In the genomic region with DNA sequence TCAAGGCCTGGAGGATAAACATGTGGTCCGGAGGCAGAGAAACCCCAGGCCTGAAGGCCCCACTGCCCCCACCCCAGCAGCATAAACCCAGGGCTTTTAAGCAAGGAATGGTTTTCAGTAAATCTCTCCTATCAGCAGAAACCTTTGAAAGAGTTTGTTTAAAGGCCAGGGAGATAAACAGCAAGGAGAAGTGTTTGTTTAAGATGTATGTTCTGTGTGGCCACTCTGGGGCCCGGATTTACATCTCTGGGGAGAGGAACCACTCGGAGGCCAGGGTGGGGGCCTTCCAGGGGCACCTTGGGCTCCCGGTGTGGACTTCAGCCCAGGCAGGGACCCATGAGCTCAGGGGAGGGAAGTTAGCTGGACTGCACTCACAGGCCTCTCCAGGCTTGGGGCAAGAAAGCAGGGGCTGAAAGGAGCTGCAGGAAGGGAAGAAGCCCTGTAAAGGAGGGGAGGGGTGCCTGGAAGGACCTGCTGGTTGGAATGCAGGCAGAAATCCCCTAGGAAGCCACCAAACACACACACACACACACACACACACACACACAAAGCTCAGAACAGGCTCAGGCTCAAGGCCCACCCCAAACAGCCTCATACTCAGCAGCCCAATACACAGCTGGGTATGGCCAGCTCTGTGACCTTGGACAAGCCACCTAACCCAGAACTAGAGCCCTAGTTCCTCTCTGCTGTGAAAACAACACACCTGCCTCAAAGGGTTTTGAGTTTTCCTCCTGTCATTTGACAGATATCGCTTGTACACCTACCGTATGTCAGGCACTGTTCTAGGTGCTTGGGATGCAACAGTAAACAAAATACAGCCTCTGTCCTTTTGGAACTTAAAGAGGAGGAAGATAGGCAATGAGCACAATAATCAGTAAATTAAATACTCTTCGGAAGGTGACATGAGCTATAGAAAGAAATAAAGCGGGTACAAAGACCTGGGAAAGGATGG, we compare ENCODE assay signal across 1 cellular context.
TF ChIP-seq lines count a peak whose summit lies in the region.

No MANE protein-coding gene starts in this region.

TF ChIP-seq in HepG2, 621 proteins besides CTCF, POLR2A, EP300 and RAD21 (continued from another document and continues in another):
- TF ChIP-seq ADNP (CRISPR knock-in tag; IDR thresholded peaks at IDR 0.05) (no peak), PAWR (CRISPR knock-in tag; IDR thresholded peaks at IDR 0.05; ENCODE audit: borderline replicate concordance) (no peak), EZH2 (conservative IDR thresholded peaks at IDR 0.05; ENCODE audit: low read depth, low read length) (no peak), RFXANK (CRISPR knock-in tag; IDR thresholded peaks at IDR 0.05) (no peak), NPAS2 (CRISPR knock-in tag; IDR thresholded peaks at IDR 0.05; ENCODE audit: borderline replicate concordance) (no peak), EEA1 (CRISPR knock-in tag; IDR thresholded peaks at IDR 0.05; ENCODE audit: borderline replicate concordance) (no peak), ZNF850 (CRISPR knock-in tag; conservative IDR thresholded peaks at IDR 0.05) (no peak), AHR (CRISPR knock-in tag; IDR thresholded peaks at IDR 0.05) (peak; percentile 27; the same call in 1 of the 2 replicates), HOXA9 (CRISPR knock-in tag; IDR thresholded peaks at IDR 0.05; ENCODE audit: borderline replicate concordance) (0 out of 2 replicates have a peak, but pooled peaks have one; percentile 43), SIN3A (IDR thresholded peaks at IDR 0.05; ENCODE audit: borderline replicate concordance, low read depth, low read length) (peak; percentile 81), ZNF256 (CRISPR knock-in tag; conservative IDR thresholded peaks at IDR 0.05) (no peak), MTA3 (CRISPR knock-in tag; IDR thresholded peaks at IDR 0.05) (no peak), ZNF549 (CRISPR knock-in tag; IDR thresholded peaks at IDR 0.05) (no peak), ZBTB7B (CRISPR knock-in tag; IDR thresholded peaks at IDR 0.05) (peak; percentile 81; the same call in 1 of the 2 replicates), ZNF577 (CRISPR knock-in tag; IDR thresholded peaks at IDR 0.05; ENCODE audit: borderline replicate concordance, low read depth) (no peak), ZNF737 (CRISPR knock-in tag; IDR thresholded peaks at IDR 0.05; ENCODE audit: borderline replicate concordance) (no peak), ZNF605 (CRISPR knock-in tag; IDR thresholded peaks at IDR 0.05) (0 out of 2 replicates have a peak, but pooled peaks have one; percentile 76), CENPX (CRISPR knock-in tag; IDR thresholded peaks at IDR 0.05) (no peak), ZNF598 (CRISPR knock-in tag; IDR thresholded peaks at IDR 0.05; ENCODE audit: borderline replicate concordance) (no peak), ZNF879 (CRISPR knock-in tag; IDR thresholded peaks at IDR 0.05) (0 out of 2 replicates have a peak, but pooled peaks have one; percentile 38), E2F5 (CRISPR knock-in tag; conservative IDR thresholded peaks at IDR 0.05) (no peak), ZBTB3 (CRISPR knock-in tag; IDR thresholded peaks at IDR 0.05; ENCODE audit: borderline replicate concordance, low read depth) (no peak), JUNB (CRISPR knock-in tag; IDR thresholded peaks at IDR 0.05; ENCODE audit: borderline replicate concordance) (peak; percentile 59; the same call in 1 of the 2 replicates), SP1 (IDR thresholded peaks at IDR 0.05) (no peak), SP1 (CRISPR knock-in tag; IDR thresholded peaks at IDR 0.05) (no peak; the same call in 1 of the 2 replicates), HDAC6 (IDR thresholded peaks at IDR 0.05; ENCODE audit: low read depth, low read length) (no peak), AGO2 (optimal IDR thresholded peaks at IDR 0.05; ENCODE audit: low read depth, low read length) (no peak), ZNF101 (CRISPR knock-in tag; IDR thresholded peaks at IDR 0.05; ENCODE audit: borderline replicate concordance, low read depth) (no peak; the same call in 1 of the 2 replicates), HCFC1 (IDR thresholded peaks at IDR 0.05; ENCODE audit: low read depth, low read length) (no peak), TGIF2 (CRISPR knock-in tag; IDR thresholded peaks at IDR 0.05) (0 out of 2 replicates have a peak, but pooled peaks have one; percentile 18), GFI1 (CRISPR knock-in tag; IDR thresholded peaks at IDR 0.05; ENCODE audit: borderline replicate concordance) (peak; percentile 95), TRIM24 (CRISPR knock-in tag; IDR thresholded peaks at IDR 0.05) (no peak), ZNF543 (CRISPR knock-in tag; IDR thresholded peaks at IDR 0.05) (no peak), HNRNPL (IDR thresholded peaks at IDR 0.05; ENCODE audit: low read depth, low read length) (peak; percentile 20; the same call in 1 of the 2 replicates), XRCC5 (optimal IDR thresholded peaks at IDR 0.05; ENCODE audit: low read length) (peak; percentile 85), TCF7 (IDR thresholded peaks at IDR 0.05; ENCODE audit: low read depth) (peak; percentile 91), REPIN1 (CRISPR knock-in tag; IDR thresholded peaks at IDR 0.05; ENCODE audit: borderline replicate concordance, low read depth) (no peak; the same call in none of the 2 replicates), ZNF296 (CRISPR knock-in tag; conservative IDR thresholded peaks at IDR 0.05) (peak; percentile 32; the same call in 1 of the 2 replicates), TOPORS (CRISPR knock-in tag; IDR thresholded peaks at IDR 0.05) (peak; percentile 68; the same call in 1 of the 2 replicates), PHB2 (IDR thresholded peaks at IDR 0.05; ENCODE audit: partially characterized antibody) (no peak), NFE2L2 (IDR thresholded peaks at IDR 0.05; ENCODE audit: low read length) (no peak), KLF11 (CRISPR knock-in tag; IDR thresholded peaks at IDR 0.05) (no peak), AFF4 (CRISPR knock-in tag; IDR thresholded peaks at IDR 0.05) (no peak)
- TF ChIP-seq, protein P1, sequence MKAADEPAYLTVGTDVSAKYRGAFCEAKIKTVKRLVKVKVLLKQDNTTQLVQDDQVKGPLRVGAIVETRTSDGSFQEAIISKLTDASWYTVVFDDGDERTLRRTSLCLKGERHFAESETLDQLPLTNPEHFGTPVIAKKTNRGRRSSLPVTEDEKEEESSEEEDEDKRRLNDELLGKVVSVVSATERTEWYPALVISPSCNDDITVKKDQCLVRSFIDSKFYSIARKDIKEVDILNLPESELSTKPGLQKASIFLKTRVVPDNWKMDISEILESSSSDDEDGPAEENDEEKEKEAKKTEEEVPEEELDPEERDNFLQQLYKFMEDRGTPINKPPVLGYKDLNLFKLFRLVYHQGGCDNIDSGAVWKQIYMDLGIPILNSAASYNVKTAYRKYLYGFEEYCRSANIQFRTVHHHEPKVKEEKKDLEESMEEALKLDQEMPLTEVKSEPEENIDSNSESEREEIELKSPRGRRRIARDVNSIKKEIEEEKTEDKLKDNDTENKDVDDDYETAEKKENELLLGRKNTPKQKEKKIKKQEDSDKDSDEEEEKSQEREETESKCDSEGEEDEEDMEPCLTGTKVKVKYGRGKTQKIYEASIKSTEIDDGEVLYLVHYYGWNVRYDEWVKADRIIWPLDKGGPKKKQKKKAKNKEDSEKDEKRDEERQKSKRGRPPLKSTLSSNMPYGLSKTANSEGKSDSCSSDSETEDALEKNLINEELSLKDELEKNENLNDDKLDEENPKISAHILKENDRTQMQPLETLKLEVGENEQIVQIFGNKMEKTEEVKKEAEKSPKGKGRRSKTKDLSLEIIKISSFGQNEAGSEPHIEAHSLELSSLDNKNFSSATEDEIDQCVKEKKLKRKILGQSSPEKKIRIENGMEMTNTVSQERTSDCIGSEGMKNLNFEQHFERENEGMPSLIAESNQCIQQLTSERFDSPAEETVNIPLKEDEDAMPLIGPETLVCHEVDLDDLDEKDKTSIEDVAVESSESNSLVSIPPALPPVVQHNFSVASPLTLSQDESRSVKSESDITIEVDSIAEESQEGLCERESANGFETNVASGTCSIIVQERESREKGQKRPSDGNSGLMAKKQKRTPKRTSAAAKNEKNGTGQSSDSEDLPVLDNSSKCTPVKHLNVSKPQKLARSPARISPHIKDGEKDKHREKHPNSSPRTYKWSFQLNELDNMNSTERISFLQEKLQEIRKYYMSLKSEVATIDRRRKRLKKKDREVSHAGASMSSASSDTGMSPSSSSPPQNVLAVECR (CRISPR knock-in tag; IDR thresholded peaks at IDR 0.05; ENCODE audit: borderline replicate concordance) = 0 out of 2 replicates have a peak, but pooled peaks have one; percentile 81
- TF ChIP-seq, protein P2, sequence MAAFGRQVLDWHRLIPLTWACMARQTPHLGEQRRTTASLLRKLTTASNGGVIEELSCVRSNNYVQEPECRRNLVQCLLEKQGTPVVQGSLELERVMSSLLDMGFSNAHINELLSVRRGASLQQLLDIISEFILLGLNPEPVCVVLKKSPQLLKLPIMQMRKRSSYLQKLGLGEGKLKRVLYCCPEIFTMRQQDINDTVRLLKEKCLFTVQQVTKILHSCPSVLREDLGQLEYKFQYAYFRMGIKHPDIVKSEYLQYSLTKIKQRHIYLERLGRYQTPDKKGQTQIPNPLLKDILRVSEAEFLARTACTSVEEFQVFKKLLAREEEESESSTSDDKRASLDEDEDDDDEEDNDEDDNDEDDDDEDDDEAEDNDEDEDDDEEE (CRISPR knock-in tag; IDR thresholded peaks at IDR 0.05) = peak; percentile 27; the same call in 1 of the 2 replicates
- TF ChIP-seq, protein P3, sequence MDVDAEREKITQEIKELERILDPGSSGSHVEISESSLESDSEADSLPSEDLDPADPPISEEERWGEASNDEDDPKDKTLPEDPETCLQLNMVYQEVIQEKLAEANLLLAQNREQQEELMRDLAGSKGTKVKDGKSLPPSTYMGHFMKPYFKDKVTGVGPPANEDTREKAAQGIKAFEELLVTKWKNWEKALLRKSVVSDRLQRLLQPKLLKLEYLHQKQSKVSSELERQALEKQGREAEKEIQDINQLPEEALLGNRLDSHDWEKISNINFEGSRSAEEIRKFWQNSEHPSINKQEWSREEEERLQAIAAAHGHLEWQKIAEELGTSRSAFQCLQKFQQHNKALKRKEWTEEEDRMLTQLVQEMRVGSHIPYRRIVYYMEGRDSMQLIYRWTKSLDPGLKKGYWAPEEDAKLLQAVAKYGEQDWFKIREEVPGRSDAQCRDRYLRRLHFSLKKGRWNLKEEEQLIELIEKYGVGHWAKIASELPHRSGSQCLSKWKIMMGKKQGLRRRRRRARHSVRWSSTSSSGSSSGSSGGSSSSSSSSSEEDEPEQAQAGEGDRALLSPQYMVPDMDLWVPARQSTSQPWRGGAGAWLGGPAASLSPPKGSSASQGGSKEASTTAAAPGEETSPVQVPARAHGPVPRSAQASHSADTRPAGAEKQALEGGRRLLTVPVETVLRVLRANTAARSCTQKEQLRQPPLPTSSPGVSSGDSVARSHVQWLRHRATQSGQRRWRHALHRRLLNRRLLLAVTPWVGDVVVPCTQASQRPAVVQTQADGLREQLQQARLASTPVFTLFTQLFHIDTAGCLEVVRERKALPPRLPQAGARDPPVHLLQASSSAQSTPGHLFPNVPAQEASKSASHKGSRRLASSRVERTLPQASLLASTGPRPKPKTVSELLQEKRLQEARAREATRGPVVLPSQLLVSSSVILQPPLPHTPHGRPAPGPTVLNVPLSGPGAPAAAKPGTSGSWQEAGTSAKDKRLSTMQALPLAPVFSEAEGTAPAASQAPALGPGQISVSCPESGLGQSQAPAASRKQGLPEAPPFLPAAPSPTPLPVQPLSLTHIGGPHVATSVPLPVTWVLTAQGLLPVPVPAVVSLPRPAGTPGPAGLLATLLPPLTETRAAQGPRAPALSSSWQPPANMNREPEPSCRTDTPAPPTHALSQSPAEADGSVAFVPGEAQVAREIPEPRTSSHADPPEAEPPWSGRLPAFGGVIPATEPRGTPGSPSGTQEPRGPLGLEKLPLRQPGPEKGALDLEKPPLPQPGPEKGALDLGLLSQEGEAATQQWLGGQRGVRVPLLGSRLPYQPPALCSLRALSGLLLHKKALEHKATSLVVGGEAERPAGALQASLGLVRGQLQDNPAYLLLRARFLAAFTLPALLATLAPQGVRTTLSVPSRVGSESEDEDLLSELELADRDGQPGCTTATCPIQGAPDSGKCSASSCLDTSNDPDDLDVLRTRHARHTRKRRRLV (CRISPR knock-in tag; IDR thresholded peaks at IDR 0.05) = no peak; the same call in 1 of the 2 replicates
- TF ChIP-seq, protein P4, sequence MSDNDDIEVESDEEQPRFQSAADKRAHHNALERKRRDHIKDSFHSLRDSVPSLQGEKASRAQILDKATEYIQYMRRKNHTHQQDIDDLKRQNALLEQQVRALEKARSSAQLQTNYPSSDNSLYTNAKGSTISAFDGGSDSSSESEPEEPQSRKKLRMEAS (IDR thresholded peaks at IDR 0.05) = peak; percentile 36
- TF ChIP-seq, protein P5, sequence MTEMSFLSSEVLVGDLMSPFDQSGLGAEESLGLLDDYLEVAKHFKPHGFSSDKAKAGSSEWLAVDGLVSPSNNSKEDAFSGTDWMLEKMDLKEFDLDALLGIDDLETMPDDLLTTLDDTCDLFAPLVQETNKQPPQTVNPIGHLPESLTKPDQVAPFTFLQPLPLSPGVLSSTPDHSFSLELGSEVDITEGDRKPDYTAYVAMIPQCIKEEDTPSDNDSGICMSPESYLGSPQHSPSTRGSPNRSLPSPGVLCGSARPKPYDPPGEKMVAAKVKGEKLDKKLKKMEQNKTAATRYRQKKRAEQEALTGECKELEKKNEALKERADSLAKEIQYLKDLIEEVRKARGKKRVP (CRISPR knock-in tag; IDR thresholded peaks at IDR 0.05) = no peak; a peak in 2 of 4 replicates
